ENCODE assay signal across 2 cellular contexts in the genomic region with DNA sequence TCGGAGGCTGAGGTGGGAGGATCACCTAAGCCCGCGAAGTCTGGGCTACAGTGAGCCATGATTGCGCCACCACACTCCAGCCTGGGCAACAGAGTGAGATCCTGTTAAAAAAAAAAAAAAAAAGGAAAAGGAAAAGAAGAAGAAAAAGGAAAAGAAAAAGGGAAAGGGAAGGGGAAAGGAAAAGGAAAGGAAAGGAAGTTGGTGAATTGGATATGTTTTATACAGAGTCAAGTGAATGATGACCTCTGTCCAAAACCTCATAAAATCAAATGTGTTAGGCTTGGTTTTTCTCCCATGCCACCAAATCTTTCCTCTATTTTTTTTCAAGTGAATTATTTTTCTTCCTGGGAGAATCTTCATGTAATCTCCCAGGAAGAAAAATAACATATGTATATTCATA.
TF ChIP-seq lines count a peak whose summit lies in the region.

No MANE protein-coding gene starts in this region.

TF ChIP-seq in HepG2, 621 proteins besides CTCF, POLR2A, EP300 and RAD21:
- TF ChIP-seq ZNF615 (CRISPR knock-in tag; IDR thresholded peaks at IDR 0.05; ENCODE audit: borderline replicate concordance) (no peak), HNRNPK (IDR thresholded peaks at IDR 0.05; ENCODE audit: low read depth, low read length, poor library complexity, severe bottlenecking) (peak; percentile 70), RFX5 (IDR thresholded peaks at IDR 0.05; ENCODE audit: low read depth, low read length) (no peak)
- TF ChIP-seq, protein P1, sequence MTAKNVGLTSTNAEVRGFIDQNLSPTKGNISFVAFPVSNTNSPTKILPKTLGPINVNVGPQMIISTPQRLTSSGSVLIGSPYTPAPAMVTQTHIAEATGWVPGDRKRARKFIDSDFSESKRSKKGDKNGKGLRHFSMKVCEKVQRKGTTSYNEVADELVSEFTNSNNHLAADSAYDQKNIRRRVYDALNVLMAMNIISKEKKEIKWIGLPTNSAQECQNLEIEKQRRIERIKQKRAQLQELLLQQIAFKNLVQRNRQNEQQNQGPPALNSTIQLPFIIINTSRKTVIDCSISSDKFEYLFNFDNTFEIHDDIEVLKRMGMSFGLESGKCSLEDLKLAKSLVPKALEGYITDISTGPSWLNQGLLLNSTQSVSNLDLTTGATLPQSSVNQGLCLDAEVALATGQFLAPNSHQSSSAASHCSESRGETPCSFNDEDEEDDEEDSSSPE (CRISPR knock-in tag; IDR thresholded peaks at IDR 0.05) = no peak

TF ChIP-seq in K562, 482 proteins besides CTCF, POLR2A, EP300 and RAD21:
- TF ChIP-seq ZNF121 (CRISPR knock-in tag; conservative IDR thresholded peaks at IDR 0.05) = peak; percentile 43
- TF ChIP-seq, protein P2, sequence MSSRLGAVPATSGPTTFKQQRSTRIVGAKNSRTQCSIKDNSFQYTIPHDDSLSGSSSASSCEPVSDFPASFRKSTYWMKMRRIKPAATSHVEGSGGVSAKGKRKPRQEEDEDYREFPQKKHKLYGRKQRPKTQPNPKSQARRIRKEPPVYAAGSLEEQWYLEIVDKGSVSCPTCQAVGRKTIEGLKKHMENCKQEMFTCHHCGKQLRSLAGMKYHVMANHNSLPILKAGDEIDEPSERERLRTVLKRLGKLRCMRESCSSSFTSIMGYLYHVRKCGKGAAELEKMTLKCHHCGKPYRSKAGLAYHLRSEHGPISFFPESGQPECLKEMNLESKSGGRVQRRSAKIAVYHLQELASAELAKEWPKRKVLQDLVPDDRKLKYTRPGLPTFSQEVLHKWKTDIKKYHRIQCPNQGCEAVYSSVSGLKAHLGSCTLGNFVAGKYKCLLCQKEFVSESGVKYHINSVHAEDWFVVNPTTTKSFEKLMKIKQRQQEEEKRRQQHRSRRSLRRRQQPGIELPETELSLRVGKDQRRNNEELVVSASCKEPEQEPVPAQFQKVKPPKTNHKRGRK (tag; IDR thresholded peaks at IDR 0.05) = peak; percentile 57
- no peak for TF ChIP-seq ZNF436 (CRISPR knock-in tag; IDR thresholded peaks at IDR 0.05)
